ENCODE assay signal across 8 cellular contexts in the genomic region with DNA sequence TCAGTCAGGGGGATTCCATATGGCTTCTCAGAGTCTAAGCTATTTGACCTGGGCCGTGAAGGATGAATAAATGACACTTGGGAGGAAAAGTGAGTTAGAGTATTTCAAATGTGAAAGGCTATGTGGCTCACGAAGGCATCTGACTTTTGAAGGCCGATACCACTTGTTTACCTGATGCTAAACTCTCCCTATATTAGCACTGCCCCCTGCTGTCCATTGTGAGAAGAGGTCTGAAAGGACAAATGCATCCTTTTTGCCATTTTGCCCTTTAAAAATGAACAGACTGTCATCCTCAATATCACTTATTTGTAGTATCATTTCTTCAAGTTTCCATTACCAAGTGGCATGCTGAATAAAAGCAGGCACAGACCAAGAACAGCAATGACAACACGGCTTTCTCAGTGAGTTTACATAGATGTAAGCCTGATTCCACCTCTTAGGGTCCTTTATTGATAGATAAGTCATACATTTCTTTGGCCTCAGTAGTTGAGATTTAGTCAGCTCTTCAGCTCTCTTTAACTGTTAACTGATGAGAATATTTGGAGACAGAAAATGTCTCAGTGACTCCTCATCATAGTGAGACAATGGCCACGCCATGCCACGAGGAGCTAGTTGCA. TPM values are rescaled to one million over a fixed set of nuclear protein-coding genes. Genes with fewer than 3 reads are reported as not detected.
DNase-seq lines count a peak whose midpoint lies in the region; ATAC-seq, FAIRE-seq and TF ChIP-seq lines count a peak whose summit lies in the region.

No MANE protein-coding gene starts in this region.

- no peaks in the 10 kb centered on the region for H3K27me3 Mint-ChIP-seq in activated CD4-positive, alpha-beta T cell treated with anti-CD3 and anti-CD28 coated beads, Interleukin-2, amount 10 ng/mL, durations not matched to agents 7 days and 5 days
- H3K27me3 Mint-ChIP-seq in endothelial cell (ENCODE audit: unreplicated experiment), result peaks cover 4% of the 10 kb centered on the region
- H3K27me3 Mint-ChIP-seq in natural killer cell treated with Interleukin-12 subunit alpha and Interleukin-12 subunit beta and Interleukin-15 and Interleukin-18, amount 100 ng/mL, for 72 hours, result no peaks in the 10 kb centered on the region

- no peak overlapping the region for H3K4me3 Mint-ChIP-seq in activated CD4-positive, alpha-beta T cell treated with anti-CD3 and anti-CD28 coated beads, Interleukin-2, amount 10 ng/mL, durations not matched to agents 7 days and 5 days
- no peak overlapping the region for H3K4me3 Mint-ChIP-seq in endothelial cell (ENCODE audit: unreplicated experiment)
- peak overlapping the region; percentile 59 for H3K4me3 Mint-ChIP-seq in natural killer cell treated with Interleukin-12 subunit alpha and Interleukin-12 subunit beta and Interleukin-15 and Interleukin-18, amount 100 ng/mL, for 72 hours

- POLR2A ChIA-PET in activated CD4-positive, alpha-beta T cell treated with anti-CD3 and anti-CD28 coated beads, Interleukin-2, amount 10 ng/mL, durations not matched to agents 7 days and 5 days (lab: Charles Lee), result no interaction called here

- peak overlapping the region; percentile 77 for H3K27ac Mint-ChIP-seq in activated CD4-positive, alpha-beta T cell treated with anti-CD3 and anti-CD28 coated beads, Interleukin-2, amount 10 ng/mL, durations not matched to agents 7 days and 5 days
- no peak overlapping the region for H3K27ac Mint-ChIP-seq in endothelial cell (ENCODE audit: unreplicated experiment)
- H3K27ac Mint-ChIP-seq in natural killer cell treated with Interleukin-12 subunit alpha and Interleukin-12 subunit beta and Interleukin-15 and Interleukin-18, amount 100 ng/mL, for 72 hours, result peak overlapping the region; percentile 76 to 96

- ATAC-seq in HG02981 (IDR thresholded peaks at IDR 0.05; ENCODE audit: unreplicated experiment), result peak; percentile 53
- ATAC-seq in natural killer cell treated with Interleukin-12 subunit alpha and Interleukin-12 subunit beta and Interleukin-15 and Interleukin-18, amount 100 ng/mL, for 72 hours, result peak; percentile 71 to 79

- H3K27ac ChIP-seq in tibial artery, result peak overlapping the region in 1 of 2 donors; percentile 24

- peaks cover 0 to 4% (median 3%) of the 10 kb centered on the region in 4 donors for H3K4me1 ChIP-seq in tibial artery

- no peaks in the 10 kb centered on the region for H3K9me3 ChIP-seq in tibial artery

- TF ChIP-seq CTCF in endothelial cell (IDR thresholded peaks at IDR 0.05; ENCODE audit: unreplicated experiment) (peak; percentile 75), tibial artery (IDR thresholded peaks at IDR 0.05) (peak; percentile 82 to 90)

- H3K36me3 ChIP-seq in tibial artery, result no peaks in the 10 kb centered on the region

- DNase-seq in AG08395 (ENCODE audit: low spot score) (peak; percentile 67), GM18507 (ENCODE audit: extremely low spot score, insufficient read length, low read depth) (peak; percentile 35), NCI-H524 (lab: John Stamatoyannopoulos, UW) (peak; percentile 54 to 66), endothelial cell (ENCODE audit: low spot score) (peak; percentile 52), tibial artery (peak in 1 of 2 donors; percentile 41)
- DNase-seq in activated CD4-positive, alpha-beta T cell treated with anti-CD3 and anti-CD28 coated beads, Interleukin-2, amount 10 ng/mL, durations not matched to agents 7 days and 5 days, result peak; percentile 80
- peak; percentile 79 for DNase-seq in natural killer cell treated with Interleukin-12 subunit alpha and Interleukin-12 subunit beta and Interleukin-15 and Interleukin-18, amount 100 ng/mL, for 72 hours (ENCODE audit: low spot score)

- CTCF ChIA-PET in activated CD4-positive, alpha-beta T cell treated with anti-CD3 and anti-CD28 coated beads, Interleukin-2, amount 10 ng/mL, durations not matched to agents 7 days and 5 days (lab: Charles Lee), result interaction anchor here (0.6 to 4.3 kb wide), 15 partner anchors 10 to 166 kb away, joined by 3 to 34 read pairs (median 4); no protein-coding TSS in a partner anchor

- peaks cover 74% of the 10 kb centered on the region for H3K4me1 Mint-ChIP-seq in activated CD4-positive, alpha-beta T cell treated with anti-CD3 and anti-CD28 coated beads, Interleukin-2, amount 10 ng/mL, durations not matched to agents 7 days and 5 days
- peaks cover 13% of the 10 kb centered on the region for H3K4me1 Mint-ChIP-seq in endothelial cell (ENCODE audit: unreplicated experiment)
- H3K4me1 Mint-ChIP-seq in natural killer cell treated with Interleukin-12 subunit alpha and Interleukin-12 subunit beta and Interleukin-15 and Interleukin-18, amount 100 ng/mL, for 72 hours (ENCODE audit: low read depth in 2 of 2), result peaks cover 68 to 74% of the 10 kb centered on the region in 2 donors

- intact Hi-C loops in tibial artery (cut with DNase I; ENCODE audit: low total_unique reads), result loop anchor here (5.0 to 10.0 kb wide), 2 partner anchors 197 to 645 kb away; no protein-coding TSS in a partner anchor

- no peaks in the 10 kb centered on the region for H3K27me3 ChIP-seq in tibial artery

- peaks cover 63% of the 10 kb centered on the region for H3K36me3 Mint-ChIP-seq in activated CD4-positive, alpha-beta T cell treated with anti-CD3 and anti-CD28 coated beads, Interleukin-2, amount 10 ng/mL, durations not matched to agents 7 days and 5 days (ENCODE audit: low read depth)
- H3K36me3 Mint-ChIP-seq in endothelial cell (ENCODE audit: low read depth, unreplicated experiment), result no peaks in the 10 kb centered on the region
- peaks cover 13% of the 10 kb centered on the region for H3K36me3 Mint-ChIP-seq in natural killer cell treated with Interleukin-12 subunit alpha and Interleukin-12 subunit beta and Interleukin-15 and Interleukin-18, amount 100 ng/mL, for 72 hours

- no peak overlapping the region for H3K4me3 ChIP-seq in tibial artery

- no peaks in the 10 kb centered on the region for H3K9me3 Mint-ChIP-seq in activated CD4-positive, alpha-beta T cell treated with anti-CD3 and anti-CD28 coated beads, Interleukin-2, amount 10 ng/mL, durations not matched to agents 7 days and 5 days
- H3K9me3 Mint-ChIP-seq in endothelial cell (ENCODE audit: unreplicated experiment), result no peaks in the 10 kb centered on the region
- H3K9me3 Mint-ChIP-seq in natural killer cell treated with Interleukin-12 subunit alpha and Interleukin-12 subunit beta and Interleukin-15 and Interleukin-18, amount 100 ng/mL, for 72 hours, result no peaks in the 10 kb centered on the region

- FAIRE-seq in GM18507 (lab: Jason Lieb, UNC), result peak; percentile 95

RNA-seq across cellular contexts. Expression of a gene that starts 40.1 kb away (rescaled TPM):
- 100 to 1,000 TPM; 269 to 281 TPM for total RNA-seq in activated CD4-positive, alpha-beta T cell treated with anti-CD3 and anti-CD28 coated beads, Interleukin-2, amount 10 ng/mL, durations not matched to agents 7 days and 5 days
- 7.6 TPM for total RNA-seq in endothelial cell (ENCODE audit: unreplicated experiment)
- 100 to 1,000 TPM; 334 to 378 TPM for total RNA-seq in natural killer cell treated with Interleukin-12 subunit alpha and Interleukin-12 subunit beta and Interleukin-15 and Interleukin-18, amount 100 ng/mL, for 72 hours

Comparison
In these comparisons a context has a peak if more than half of its experiments do, and no peak if none do; other contexts are left out.
1. RNA of a gene that starts 40.1 kb away (total RNA-seq): 334 to 378 TPM in natural killer cell treated with Interleukin-12 subunit alpha and Interleukin-12 subunit beta and Interleukin-15 and Interleukin-18, amount 100 ng/mL, for 72 hours and 269 to 281 TPM in activated CD4-positive, alpha-beta T cell treated with anti-CD3 and anti-CD28 coated beads, Interleukin-2, amount 10 ng/mL, durations not matched to agents 7 days and 5 days; 7.6 TPM in endothelial cell (single experiment); every median in the first group is over 10 times any median in the second.